ENCODE assay signal across 18 cellular contexts in the genomic region with DNA sequence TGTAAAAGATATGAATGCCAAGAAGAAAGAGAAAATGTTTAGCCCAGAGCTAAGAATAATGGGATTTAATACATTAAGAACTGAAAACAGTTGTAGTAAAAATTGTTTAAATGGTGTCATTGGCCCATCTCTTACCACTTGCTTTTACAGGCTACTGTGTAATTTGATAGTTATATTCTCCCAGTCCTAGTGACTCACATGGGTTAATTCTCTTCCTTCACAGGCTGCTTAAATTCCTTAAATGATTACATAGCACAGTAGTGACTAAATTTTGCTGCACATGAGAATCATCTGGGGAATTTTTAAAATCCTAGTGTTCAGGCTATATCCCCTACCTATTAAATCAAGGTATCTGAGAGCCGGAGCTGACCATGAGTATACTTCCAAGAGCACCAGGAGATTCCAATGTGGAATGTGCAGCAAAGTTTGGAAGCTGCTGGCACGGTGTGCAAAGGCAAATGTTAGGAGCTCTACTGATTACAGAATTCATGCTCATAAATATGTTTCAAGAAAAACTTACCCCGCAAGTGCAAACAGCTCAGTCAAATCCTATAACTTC. TPM values are rescaled to one million over a fixed set of nuclear protein-coding genes. Genes with fewer than 3 reads are reported as not detected.
DNase-seq lines count a peak whose midpoint lies in the region; ATAC-seq, FAIRE-seq and TF ChIP-seq lines count a peak whose summit lies in the region.
"Had no signal": no experiment of that assay in that cellular context is flagged by ENCODE, and none has a peak within 500 bp of the region (broad histone marks: within the 10 kb centered on the region; RNA-seq: fewer than 3 reads in every experiment).

No MANE protein-coding gene starts in this region.

- H3K4me2 ChIP-seq in astrocyte (ENCODE audit: low read length) = peak overlapping the region; percentile 53

- H3K36me3 Mint-ChIP-seq in astrocyte (ENCODE audit: low read depth, unreplicated experiment) = no peaks in the 10 kb centered on the region
- H3K36me3 Mint-ChIP-seq: CD4-positive, CD25-positive, alpha-beta regulatory T cell; natural killer cell treated with Interleukin-12 subunit alpha and Interleukin-12 subunit beta and Interleukin-15 and Interleukin-18, amount 100 ng/mL, for 72 hours had no signal

- H3K79me2 ChIP-seq in astrocyte (ENCODE audit: insufficient read depth, low read length) = no peaks in the 10 kb centered on the region

- H3K9ac ChIP-seq in astrocyte (ENCODE audit: low read length) = no peak overlapping the region

- H4K20me1 ChIP-seq in astrocyte (ENCODE audit: insufficient read depth, low read length) = no peaks in the 10 kb centered on the region

- no peak for TF ChIP-seq POLR2A in upper lobe of left lung (IDR thresholded peaks at IDR 0.05)

- FAIRE-seq in astrocyte (lab: Jason Lieb, UNC) = peak; percentile 45
- FAIRE-seq: frontal cortex had no signal

- POLR2A ChIA-PET in AG04449 (lab: Yijun Ruan, JAX) = no interaction called here
- POLR2A ChIA-PET in HEK293 (lab: Yijun Ruan, JAX) = interaction anchor here (0.9 to 1.2 kb wide), 2 partner anchors 45 to 148 kb away, joined by 3 to 4 read pairs; partner anchors contain the start of genes GCC1 and ZNF800

- H3K27ac Mint-ChIP-seq in astrocyte (ENCODE audit: unreplicated experiment) = peak overlapping the region; percentile 75
- H3K27ac Mint-ChIP-seq: natural killer cell treated with Interleukin-12 subunit alpha and Interleukin-12 subunit beta and Interleukin-15 and Interleukin-18, amount 100 ng/mL, for 72 hours had no signal

- H3K9me3 Mint-ChIP-seq in astrocyte (ENCODE audit: unreplicated experiment) = no peaks in the 10 kb centered on the region
- H3K9me3 Mint-ChIP-seq: activated T-cell treated with anti-CD3 and anti-CD28 coated beads, Interleukin-2, amount 50 U/mL, for 4 hours; natural killer cell treated with Interleukin-12 subunit alpha and Interleukin-12 subunit beta and Interleukin-15 and Interleukin-18, amount 100 ng/mL, for 72 hours had no signal

- H3K4me1 ChIP-seq in HEK293 (ENCODE audit: control insufficient read depth, insufficient read depth, low read length) (peaks cover 2% of the 10 kb centered on the region; the same call in 1 of the 2 replicates), astrocyte (ENCODE audit: insufficient read depth, low read length) (peaks cover 4% of the 10 kb centered on the region), upper lobe of left lung (no peaks in the 10 kb centered on the region)
- H3K4me1 ChIP-seq: uterus had no signal

- no peak for TF ChIP-seq CTCF in AG04449 (IDR thresholded peaks at IDR 0.05; ENCODE audit: insufficient read depth, low read length, missing control alignments)
- TF ChIP-seq CTCF in HEK293 (tag by site-specific recombination; IDR thresholded peaks at IDR 0.05) = no peak
- no peak for TF ChIP-seq CTCF in astrocyte (IDR thresholded peaks at IDR 0.05; ENCODE audit: insufficient read depth, low read depth, low read length)
- TF ChIP-seq CTCF in kidney epithelial cell (IDR thresholded peaks at IDR 0.05; ENCODE audit: insufficient read depth, low read length, poor library complexity, severe bottlenecking) = no peak
- TF ChIP-seq CTCF in upper lobe of left lung (IDR thresholded peaks at IDR 0.05) = no peak

- H2AFZ ChIP-seq in astrocyte (ENCODE audit: low read depth, low read length) = no peak overlapping the region

- no peak for TF ChIP-seq EP300 in upper lobe of left lung (IDR thresholded peaks at IDR 0.05)

- H3K36me3 ChIP-seq in HEK293 (ENCODE audit: control insufficient read depth in 2 of 2, insufficient read depth in 1 of 2, low read length in 2 of 2) (no peaks in the 10 kb centered on the region), astrocyte (ENCODE audit: insufficient read depth, low read length) (no peaks in the 10 kb centered on the region), kidney epithelial cell (ENCODE audit: control insufficient read depth, insufficient read depth, low read length) (no peaks in the 10 kb centered on the region), upper lobe of left lung (no peaks in the 10 kb centered on the region)
- H3K36me3 ChIP-seq: uterus had no signal

- H3K4me3 ChIP-seq in AG04449 (ENCODE audit: low read depth, low read length) (no peak overlapping the region), HEK293 (ENCODE audit: low read depth, low read length) (no peak overlapping the region), astrocyte (ENCODE audit: insufficient read depth, low read depth, low read length) (no peak overlapping the region), kidney epithelial cell (ENCODE audit: low read depth, low read length) (no peak overlapping the region), upper lobe of left lung (no peak overlapping the region)
- H3K4me3 ChIP-seq: SK-N-MC, uterus had no signal

- ATAC-seq in upper lobe of left lung (ENCODE audit: low FRiP score in 2 of 2) = no peak
- ATAC-seq in GM21529 (IDR thresholded peaks at IDR 0.05; ENCODE audit: unreplicated experiment) = no peak
- ATAC-seq: activated T-cell treated with anti-CD3 and anti-CD28 coated beads, Interleukin-2, amount 50 U/mL, for 4 hours; natural killer cell treated with Interleukin-12 subunit alpha and Interleukin-12 subunit beta and Interleukin-15 and Interleukin-18, amount 100 ng/mL, for 72 hours had no signal

- peak; percentile 75 for DNase-seq in AG04449 (ENCODE audit: low read depth, low spot score)
- peak; percentile 83 for DNase-seq in astrocyte (ENCODE audit: low read depth)
- peak; percentile 55 for DNase-seq in kidney epithelial cell (ENCODE audit: low read depth)
- no peak for DNase-seq in NCI-H82 (lab: John Stamatoyannopoulos, UW)
- no peak for DNase-seq in upper lobe of left lung
- DNase-seq in superior temporal gyrus (ENCODE audit: extremely low spot score) = no peak
- DNase-seq: activated CD4-positive, alpha-beta T cell treated with anti-CD3 and anti-CD28 coated beads for 1 hour; activated T-cell treated with anti-CD3 and anti-CD28 coated beads, Interleukin-2, amount 50 U/mL, for 4 hours; CD4-positive, CD25-positive, alpha-beta regulatory T cell; central memory CD4-positive, alpha-beta T cell; NCI-H146; stimulated activated CD4-positive, alpha-beta T cell treated with anti-CD3 and anti-CD28 coated beads, Interleukin-12 subunit alpha, Interleukin-12 subunit beta, amount 100 ng/mL, for 4 hours; uterus had no signal

- no peaks in the 10 kb centered on the region for H3K9me3 ChIP-seq in HEK293 (ENCODE audit: control insufficient read depth, insufficient read depth, low read depth, low read length)
- no peaks in the 10 kb centered on the region for H3K9me3 ChIP-seq in astrocyte (ENCODE audit: insufficient read depth, low read depth, low read length)
- H3K9me3 ChIP-seq in upper lobe of left lung = no peaks in the 10 kb centered on the region
- H3K9me3 ChIP-seq: uterus had no signal

- no peak overlapping the region for H3K27ac ChIP-seq in HEK293 (ENCODE audit: extremely low read depth, low read depth, low read length)
- no peak overlapping the region for H3K27ac ChIP-seq in astrocyte (ENCODE audit: low read depth, low read length)
- no peak overlapping the region for H3K27ac ChIP-seq in upper lobe of left lung
- H3K27ac ChIP-seq: SK-N-MC, uterus had no signal

- WGBS in upper lobe of left lung, 2 donors = 75 to 88% methylated on average over 3 of the region's 3 CpGs

- CTCF ChIA-PET in AG04449 (lab: Yijun Ruan, JAX) (interaction anchor here (1.5 kb wide), 1 partner anchor 10 kb away, joined by 7 read pairs; no protein-coding TSS in a partner anchor), HEK293 (lab: Yijun Ruan, JAX) (interaction anchor here (2.5 kb wide), 1 partner anchor 10 kb away, joined by 13 read pairs; no protein-coding TSS in a partner anchor)

- H3K27me3 ChIP-seq in astrocyte (ENCODE audit: insufficient read depth, low read length) (no peaks in the 10 kb centered on the region), kidney epithelial cell (ENCODE audit: control insufficient read depth, insufficient read depth, low read length) (no peaks in the 10 kb centered on the region), upper lobe of left lung (no peaks in the 10 kb centered on the region)
- H3K27me3 ChIP-seq: uterus had no signal

- H3K4me1 Mint-ChIP-seq in astrocyte (ENCODE audit: low read depth, unreplicated experiment) = peaks cover 19% of the 10 kb centered on the region
- H3K4me1 Mint-ChIP-seq: CD4-positive, CD25-positive, alpha-beta regulatory T cell had no signal

- H3K4me3 Mint-ChIP-seq in astrocyte (ENCODE audit: unreplicated experiment) = no peak overlapping the region
- H3K4me3 Mint-ChIP-seq: activated T-cell treated with anti-CD3 and anti-CD28 coated beads, Interleukin-2, amount 50 U/mL, for 4 hours; CD4-positive, CD25-positive, alpha-beta regulatory T cell; natural killer cell treated with Interleukin-12 subunit alpha and Interleukin-12 subunit beta and Interleukin-15 and Interleukin-18, amount 100 ng/mL, for 72 hours had no signal

- peaks cover 4% of the 10 kb centered on the region for H3K27me3 Mint-ChIP-seq in astrocyte (ENCODE audit: low read depth, unreplicated experiment)

TF ChIP-seq in HEK293, 187 proteins besides CTCF, POLR2A, EP300 and RAD21 (continues in another document):
- TF ChIP-seq ZNF426 (tag by site-specific recombination; IDR thresholded peaks at IDR 0.05) (no peak), ZNF560 (tag by site-specific recombination; IDR thresholded peaks at IDR 0.05; ENCODE audit: borderline replicate concordance) (no peak), REST (tag by site-specific recombination; IDR thresholded peaks at IDR 0.05) (no peak)

RNA-seq across cellular contexts. Expression of gene ZNF800, which starts 45.3 kb away (rescaled TPM):
- 27.9 and 29.4 TPM in 2 replicates for total RNA-seq in astrocyte
- 18.3 and 24.2 TPM in 2 replicates for total RNA-seq in kidney epithelial cell
- total RNA-seq in upper lobe of left lung = 10 to 100 TPM; 30.8 to 45.6 (median 32.7) TPM

Comparison
In these comparisons a context has a peak if more than half of its experiments do, and no peak if none do; other contexts are left out.
1. DNase-seq: peak in AG04449 (single experiment), astrocyte (single experiment) and kidney epithelial cell (single experiment); none in NCI-H82 (single experiment), upper lobe of left lung (0 of 2) and superior temporal gyrus (single experiment).